In genomic region chr17:16353702-16354174, GRCh38 we compare ENCODE assay signal across 8 cellular contexts. TPM values are rescaled to one million over a fixed set of nuclear protein-coding genes. Genes with fewer than 3 reads are reported as not detected.
DNase-seq lines count a peak whose midpoint lies in the region; ATAC-seq, FAIRE-seq and TF ChIP-seq lines count a peak whose summit lies in the region.

No MANE protein-coding gene starts in this region.

- peaks cover 4% of the 10 kb centered on the region for H4K20me1 ChIP-seq in astrocyte (ENCODE audit: insufficient read depth, low read length)

- intact Hi-C loops in lower lobe of right lung (cut with DNase I): no loop called here

- no peaks in the 10 kb centered on the region for H3K27me3 ChIP-seq in astrocyte (ENCODE audit: insufficient read depth, low read length)
- peaks cover 14% of the 10 kb centered on the region for H3K27me3 ChIP-seq in lower lobe of right lung (ENCODE audit: low read depth)
- H3K27me3 ChIP-seq in tibial nerve: peaks cover 0 to 33% of the 10 kb centered on the region in 2 donors

- FAIRE-seq in astrocyte (lab: Jason Lieb, UNC): no peak

- H3K27ac Mint-ChIP-seq in activated T-cell treated with anti-CD3 and anti-CD28 coated beads, Interleukin-2, amount 50 U/mL, for 24 hours: peak overlapping the region; percentile 71
- H3K27ac Mint-ChIP-seq in astrocyte (ENCODE audit: unreplicated experiment): no peak overlapping the region

- H3K9ac ChIP-seq in astrocyte (ENCODE audit: low read length): peak overlapping the region; percentile 85

- WGBS in tibial nerve, 2 donors: 55% methylated on average over 22 to 24 of the region's 25 CpGs

- H3K4me3 ChIP-seq in astrocyte (ENCODE audit: insufficient read depth, low read depth, low read length) (peak overlapping the region; percentile 88), lower lobe of right lung (peak overlapping the region; percentile 63), tibial nerve (peak overlapping the region; percentile 28 to 58 (median 46))

- TF ChIP-seq CTCF in astrocyte (IDR thresholded peaks at IDR 0.05; ENCODE audit: insufficient read depth, low read depth, low read length) (no peak), lower lobe of right lung (IDR thresholded peaks at IDR 0.05) (no peak), tibial nerve (IDR thresholded peaks at IDR 0.05) (no peak)

- H2AFZ ChIP-seq in astrocyte (ENCODE audit: low read depth, low read length): peak overlapping the region; percentile 81

- H3K4me1 Mint-ChIP-seq in activated T-cell treated with anti-CD3 and anti-CD28 coated beads, Interleukin-2, amount 50 U/mL, for 24 hours (ENCODE audit: low read depth): peaks cover 28% of the 10 kb centered on the region
- peaks cover 2% of the 10 kb centered on the region for H3K4me1 Mint-ChIP-seq in astrocyte (ENCODE audit: low read depth, unreplicated experiment)

- H3K27me3 Mint-ChIP-seq in activated T-cell treated with anti-CD3 and anti-CD28 coated beads, Interleukin-2, amount 50 U/mL, for 24 hours: peaks cover 2% of the 10 kb centered on the region
- H3K27me3 Mint-ChIP-seq in astrocyte (ENCODE audit: low read depth, unreplicated experiment): peaks cover 4% of the 10 kb centered on the region

- H3K27ac ChIP-seq in astrocyte (ENCODE audit: low read depth, low read length): no peak overlapping the region
- no peak overlapping the region for H3K27ac ChIP-seq in lower lobe of right lung
- H3K27ac ChIP-seq in tibial nerve: no peak overlapping the region

- H3K36me3 Mint-ChIP-seq in activated T-cell treated with anti-CD3 and anti-CD28 coated beads, Interleukin-2, amount 50 U/mL, for 24 hours (ENCODE audit: low read depth): peaks cover 36% of the 10 kb centered on the region
- H3K36me3 Mint-ChIP-seq in astrocyte (ENCODE audit: low read depth, unreplicated experiment): no peaks in the 10 kb centered on the region

- peak overlapping the region; percentile 75 for H3K4me3 Mint-ChIP-seq in activated T-cell treated with anti-CD3 and anti-CD28 coated beads, Interleukin-2, amount 50 U/mL, for 24 hours
- H3K4me3 Mint-ChIP-seq in astrocyte (ENCODE audit: unreplicated experiment): peak overlapping the region; percentile 82

- DNase-seq in activated T-cell treated with anti-CD3 and anti-CD28 coated beads, Interleukin-2, amount 50 U/mL, for 24 hours: no peak
- DNase-seq in activated T-cell treated with anti-CD3 and anti-CD28 coated beads, Interleukin-2, amount 50 U/mL, for 1 hour: no peak
- DNase-seq in astrocyte (ENCODE audit: low read depth): no peak
- DNase-seq in lower lobe of right lung: no peak
- DNase-seq in tibial nerve (ENCODE audit: low spot score in 2 of 2): no peak
- no peak for DNase-seq in germinal center (ENCODE audit: low spot score)
- DNase-seq in NCI-H526 (lab: John Stamatoyannopoulos, UW): no peak

- ATAC-seq in lower lobe of right lung (no peak), GM21360 (IDR thresholded peaks at IDR 0.05; ENCODE audit: unreplicated experiment) (no peak)

- peaks cover 32% of the 10 kb centered on the region for H3K79me2 ChIP-seq in astrocyte (ENCODE audit: insufficient read depth, low read length)

- H3K36me3 ChIP-seq in astrocyte (ENCODE audit: insufficient read depth, low read length) (peaks cover 7% of the 10 kb centered on the region), lower lobe of right lung (peaks cover 9% of the 10 kb centered on the region), tibial nerve (peaks cover 0 to 11% (median 0%) of the 10 kb centered on the region in 3 donors)

- H3K9me3 ChIP-seq in astrocyte (ENCODE audit: insufficient read depth, low read depth, low read length): no peaks in the 10 kb centered on the region
- H3K9me3 ChIP-seq in lower lobe of right lung: no peaks in the 10 kb centered on the region
- no peaks in the 10 kb centered on the region for H3K9me3 ChIP-seq in tibial nerve

- TF ChIP-seq POLR2A in tibial nerve (IDR thresholded peaks at IDR 0.05): no peak

- H3K4me1 ChIP-seq in astrocyte (ENCODE audit: insufficient read depth, low read length): peaks cover 3% of the 10 kb centered on the region
- peaks cover 16% of the 10 kb centered on the region for H3K4me1 ChIP-seq in lower lobe of right lung
- H3K4me1 ChIP-seq in tibial nerve: peaks cover 0 to 14% (median 0%) of the 10 kb centered on the region in 4 donors

- no peak for TF ChIP-seq EP300 in tibial nerve (IDR thresholded peaks at IDR 0.05)

- no peaks in the 10 kb centered on the region for H3K9me3 Mint-ChIP-seq in activated T-cell treated with anti-CD3 and anti-CD28 coated beads, Interleukin-2, amount 50 U/mL, for 24 hours
- no peaks in the 10 kb centered on the region for H3K9me3 Mint-ChIP-seq in astrocyte (ENCODE audit: unreplicated experiment)

- H3K4me2 ChIP-seq in astrocyte (ENCODE audit: low read length): peak overlapping the region; percentile 98

RNA-seq across cellular contexts. Expression of gene CENPV, which starts 0.5 kb away (rescaled TPM):
- total RNA-seq in astrocyte (25.1 and 38.8 TPM in 2 replicates), lower lobe of right lung (17.3 TPM), tibial nerve (10 to 100 TPM in 3 of 4 donors, 1 to 10 TPM in 1; 8.5 to 23.1 (median 12.8) TPM)

RNA-seq across cellular contexts. Expression of gene UBB, which starts 27.2 kb away (rescaled TPM):
- total RNA-seq in astrocyte (1,755 and 1,783 TPM in 2 replicates), lower lobe of right lung (1,803 TPM), tibial nerve (100 to 1,000 TPM; 435 to 666 (median 472) TPM)
